In genomic region chr15:78177447-78177873, GRCh38 we compare ENCODE assay signal across 9 cellular contexts. TPM values are rescaled to one million over a fixed set of nuclear protein-coding genes. Genes with fewer than 3 reads are reported as not detected.
A peak's percentile ranks its signal among the peaks of the same experiment; 100 is the strongest.
DNase-seq lines count a peak whose midpoint lies in the region; ATAC-seq and TF ChIP-seq lines count a peak whose summit lies in the region.
"Had no signal": no experiment of that assay in that cellular context is flagged by ENCODE, and none has a peak within 500 bp of the region (broad histone marks: within the 10 kb centered on the region; RNA-seq: fewer than 3 reads in every experiment).

No MANE protein-coding gene starts in this region.

- intact Hi-C loops in Right ventricle myocardium inferior (cut with DNase I): loop anchor here (1.0 to 5.0 kb wide), 2 partner anchors 45 to 64 kb away; partner anchors contain the start of gene CIB2
- intact Hi-C loops in cardiac septum (cut with DNase I): loop anchor here (2.0 kb wide), 1 partner anchor 61 kb away; no protein-coding TSS in a partner anchor
- intact Hi-C loops in testis (cut with DNase I; ENCODE audit: low total_unique reads): no loop called here

- WGBS in testis, 2 donors: 44 to 68% methylated on average over 7 to 12 of the region's 12 CpGs

- no peak for TF ChIP-seq POLR2A in testis (IDR thresholded peaks at IDR 0.05)

- in situ Hi-C loops in brain microvascular endothelial cell (cut with HindIII; ENCODE audit: low pct_ligation_motif_present, low sequenced_read_pairs): no loop called here

- H3K27me3 ChIP-seq in brain microvascular endothelial cell (replicated peaks) (no peaks in the 10 kb centered on the region), testis (no peaks in the 10 kb centered on the region)

- H3K4me1 ChIP-seq in testis: peaks cover 2% of the 10 kb centered on the region

- H3K9me3 ChIP-seq in testis: no peaks in the 10 kb centered on the region

- no peak for DNase-seq in Right ventricle myocardium inferior (ENCODE audit: missing footprints)
- DNase-seq in cardiac septum (ENCODE audit: low spot score): no peak
- DNase-seq in OCI-M1 (lab: John Stamatoyannopoulos, UW): peak; percentile 59
- peak; percentile 9 for DNase-seq in brain microvascular endothelial cell
- DNase-seq in kidney tubule cell (ENCODE audit: low spot score): peak; percentile 11
- peak; percentile 75 for DNase-seq in testis
- no peak for DNase-seq in NCI-H2081 treated with DMSO at 0.1 percent for 48 hours (lab: John Stamatoyannopoulos, UW)

- no peak overlapping the region for H3K4me3 ChIP-seq in brain microvascular endothelial cell (ENCODE audit: low read depth, low read length)
- no peak overlapping the region for H3K4me3 ChIP-seq in testis

- peak; percentile 90 for TF ChIP-seq CTCF in brain microvascular endothelial cell (IDR thresholded peaks at IDR 0.05; ENCODE audit: low read depth, low read length, missing control alignments)
- peak; percentile 23 to 71 (median 47) for TF ChIP-seq CTCF in testis (IDR thresholded peaks at IDR 0.05)

- H3K27ac ChIP-seq in brain microvascular endothelial cell: no peak overlapping the region
- H3K27ac ChIP-seq in testis: no peak overlapping the region

- ATAC-seq in Right ventricle myocardium inferior: peak; percentile 51
- ATAC-seq in GM21786 (IDR thresholded peaks at IDR 0.05; ENCODE audit: unreplicated experiment): no peak

- H3K36me3 ChIP-seq in brain microvascular endothelial cell (replicated peaks): no peaks in the 10 kb centered on the region
- H3K36me3 ChIP-seq in testis (ENCODE audit: low read depth, missing control alignments): no peaks in the 10 kb centered on the region

RNA-seq across cellular contexts. Expression of gene IDH3A, which starts 28.3 kb away (rescaled TPM):
- total RNA-seq in Right ventricle myocardium inferior (425 TPM), cardiac septum (370 TPM), testis (100 to 1,000 TPM; 119 to 120 TPM)
- polyA plus RNA-seq in testis (ENCODE audit: insufficient read depth, low read depth, low replicate concordance): 88.9 TPM

RNA-seq across cellular contexts. Expression of gene CIB2, which starts 46.2 kb away (rescaled TPM):
- total RNA-seq in Right ventricle myocardium inferior: 21.2 TPM
- 16.7 TPM for total RNA-seq in cardiac septum
- 10 to 100 TPM; 24.9 to 34.3 TPM for total RNA-seq in testis
- polyA plus RNA-seq in testis (ENCODE audit: insufficient read depth, low read depth, low replicate concordance): 43.6 TPM

RNA-seq across cellular contexts. Expression of gene ACSBG1, which starts 56.9 kb away (rescaled TPM):
- 0.14 TPM for total RNA-seq in Right ventricle myocardium inferior
- total RNA-seq in cardiac septum: not detected
- total RNA-seq in testis: 10 to 100 TPM; 14.8 to 25.2 TPM
- polyA plus RNA-seq in testis (ENCODE audit: insufficient read depth, low read depth, low replicate concordance): 12.2 TPM
- total RNA-seq: activated naive CD4-positive, alpha-beta T cell treated with anti-CD3 and anti-CD28 coated beads, Interleukin-2, amount 50 U/mL, for 72 hours had no signal

Comparison
In these comparisons a context has a peak if more than half of its experiments do, and no peak if none do; other contexts are left out.
1. DNase-seq: peak in OCI-M1 (single experiment), brain microvascular endothelial cell (single experiment), kidney tubule cell (single experiment) and testis (single experiment); none in Right ventricle myocardium inferior (single experiment), cardiac septum (single experiment) and NCI-H2081 treated with DMSO at 0.1 percent for 48 hours (single experiment).
2. RNA of gene ACSBG1, which starts 56.9 kb away (total RNA-seq): 14.8 to 25.2 TPM in testis; 0.14 TPM in Right ventricle myocardium inferior (single experiment) and not detected in cardiac septum (single experiment); every median in the first group is over 10 times any median in the second.